In the genomic region with DNA sequence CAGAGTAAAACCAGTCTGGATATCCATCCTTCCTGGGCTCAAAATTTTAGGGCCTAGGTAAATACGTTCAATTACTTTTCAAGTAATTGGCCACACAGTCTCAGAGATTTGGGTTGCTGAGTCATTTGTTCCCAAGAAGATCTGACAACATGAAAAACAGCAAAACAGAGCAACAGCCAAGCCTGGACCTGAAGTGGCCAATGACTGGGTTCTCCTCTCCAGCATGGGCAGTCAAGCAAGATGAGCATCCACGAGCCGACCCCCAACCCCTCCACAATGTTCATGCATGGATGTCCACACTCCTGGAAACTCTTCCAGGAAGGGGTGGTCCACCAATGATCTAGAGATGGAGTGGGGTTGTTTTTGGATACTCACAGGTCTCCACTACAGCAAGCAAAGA, we compare ENCODE assay signal across 8 cellular contexts.
DNase-seq lines count a peak whose midpoint lies in the region; ATAC-seq and TF ChIP-seq lines count a peak whose summit lies in the region.
"Had no signal": no experiment of that assay in that cellular context is flagged by ENCODE, and none has a peak within 500 bp of the region (broad histone marks: within the 10 kb centered on the region; RNA-seq: fewer than 3 reads in every experiment).

No MANE protein-coding gene starts in this region.

- no peak for ATAC-seq in HG03460 (IDR thresholded peaks at IDR 0.05; ENCODE audit: unreplicated experiment)

- no peaks in the 10 kb centered on the region for H4K20me1 ChIP-seq in MM.1S (ENCODE audit: insufficient read depth, low read length)

- H2AFZ ChIP-seq in MM.1S (ENCODE audit: low read length) = no peak overlapping the region

- H3K4me3 ChIP-seq in MM.1S (ENCODE audit: low read length) = no peak overlapping the region
- peak overlapping the region; percentile 91 for H3K4me3 ChIP-seq in adipocyte (ENCODE audit: low read length)
- H3K4me3 ChIP-seq in stomach smooth muscle (ENCODE audit: low read length in 2 of 2) = peak overlapping the region; percentile 45 to 100

- H3K9ac ChIP-seq in MM.1S (ENCODE audit: low read length) (peak overlapping the region; percentile 89), adipocyte (ENCODE audit: low read length) (peak overlapping the region; percentile 93), stomach smooth muscle (ENCODE audit: low read length in 2 of 2) (peak overlapping the region in 1 of 2 donors; percentile 100)

- DNase-seq in MM.1S (no peak), adipocyte (ENCODE audit: low read depth) (peak; percentile 42), iris pigment epithelial cell (ENCODE audit: low read depth) (peak; percentile 83), KBM-7 (no peak), COLO668 (lab: John Stamatoyannopoulos, UW; ENCODE audit: unreplicated experiment) (no peak)
- DNase-seq: stimulated activated CD4-positive, alpha-beta T cell treated with anti-CD3 and anti-CD28 coated beads, Interleukin-12 subunit alpha, Interleukin-12 subunit beta, amount 100 ng/mL, for 4 hours had no signal

- peaks cover 43% of the 10 kb centered on the region for H3F3A ChIP-seq in MM.1S (ENCODE audit: insufficient read depth, low read length)

- TF ChIP-seq CTCF in MM.1S (IDR thresholded peaks at IDR 0.05; ENCODE audit: low read length) = no peak

- H3K4me2 ChIP-seq in MM.1S (ENCODE audit: low read depth, low read length) = peak overlapping the region; percentile 87; the same call in 1 of the 2 replicates

- peak overlapping the region; percentile 91 for H3K27ac ChIP-seq in MM.1S (ENCODE audit: low read length)
- H3K27ac ChIP-seq in stomach smooth muscle (ENCODE audit: low read length) = peak overlapping the region; percentile 100

- H3K27me3 ChIP-seq in MM.1S (replicated peaks; ENCODE audit: insufficient read depth, low read length) (no peaks in the 10 kb centered on the region), adipocyte (replicated peaks; ENCODE audit: control insufficient read depth, insufficient read depth, low read length) (no peaks in the 10 kb centered on the region), stomach smooth muscle (ENCODE audit: control insufficient read depth in 1 of 2, insufficient read depth in 2 of 2, low read length in 2 of 2) (no peaks in the 10 kb centered on the region)

- in situ Hi-C loops in KBM-7 (cut with MboI; ENCODE audit: low pct_unique_long_range_greater_than_20kb, low sequenced_read_pairs) = no loop called here

- H3K36me3 ChIP-seq in MM.1S (replicated peaks; ENCODE audit: insufficient read depth, low read length) = no peaks in the 10 kb centered on the region
- H3K36me3 ChIP-seq in adipocyte (ENCODE audit: control insufficient read depth, insufficient read depth, low read length, severe bottlenecking) = no peaks in the 10 kb centered on the region
- H3K36me3 ChIP-seq in stomach smooth muscle (ENCODE audit: control insufficient read depth in 2 of 2, insufficient read depth in 2 of 2, low read length in 2 of 2) = peaks cover 5 to 7% of the 10 kb centered on the region in 2 donors

- H3K4me1 ChIP-seq in MM.1S (ENCODE audit: low read length) = peaks cover 58% of the 10 kb centered on the region
- peaks cover 65% of the 10 kb centered on the region for H3K4me1 ChIP-seq in adipocyte (ENCODE audit: control insufficient read depth, insufficient read depth, low read length)
- H3K4me1 ChIP-seq in stomach smooth muscle (ENCODE audit: control insufficient read depth, insufficient read depth, low read length) = peaks cover 69% of the 10 kb centered on the region

- no peaks in the 10 kb centered on the region for H3K9me2 ChIP-seq in MM.1S (replicated peaks; ENCODE audit: insufficient read depth, low read length)

- H3K79me2 ChIP-seq in MM.1S (ENCODE audit: low read length) = peaks cover 83% of the 10 kb centered on the region

- H3K9me3 ChIP-seq in MM.1S (replicated peaks; ENCODE audit: insufficient read depth, low read length) = no peaks in the 10 kb centered on the region
- no peaks in the 10 kb centered on the region for H3K9me3 ChIP-seq in adipocyte (ENCODE audit: control insufficient read depth, low read length)
- H3K9me3 ChIP-seq in stomach smooth muscle (ENCODE audit: control insufficient read depth in 2 of 2, low read length in 2 of 2) = no peaks in the 10 kb centered on the region

Comparison
In these comparisons a context has a peak if more than half of its experiments do, and no peak if none do; other contexts are left out.
1. DNase-seq: peak in adipocyte (single experiment) and iris pigment epithelial cell (single experiment); none in MM.1S (single experiment), KBM-7 (single experiment) and COLO668 (single experiment).